34 cellular contexts compared by ENCODE assay signal in the genomic region with DNA sequence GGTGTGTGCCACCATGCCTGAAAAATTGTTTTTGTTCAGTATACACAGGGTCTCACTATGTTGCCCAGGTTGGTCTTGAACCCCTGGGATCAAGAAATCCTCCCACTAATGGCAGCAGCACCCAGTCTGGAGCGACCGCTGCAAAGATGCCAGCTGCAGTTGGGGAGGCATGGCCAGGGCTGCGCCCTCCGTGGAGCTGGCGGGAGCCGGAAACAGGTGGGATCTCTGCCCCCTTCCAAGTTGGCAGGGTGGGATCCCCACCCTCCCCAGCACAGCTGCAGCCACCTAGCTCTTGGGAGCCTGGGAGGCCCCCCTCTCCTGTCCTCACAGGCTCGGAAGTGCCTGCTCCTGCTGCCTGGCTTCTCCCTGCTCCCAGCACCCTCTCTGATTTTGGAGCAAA.
"Had no signal": no experiment of that assay in that cellular context is flagged by ENCODE, and none has a peak within 500 bp of the region (broad histone marks: within the 10 kb centered on the region; RNA-seq: fewer than 3 reads in every experiment).

No MANE protein-coding gene starts in this region.

- H3K9ac ChIP-seq: KMS-11 had no signal

- DNase-seq: Karpas-422, Kasumi-1, KG1, MG63, MM.1S, MV-4-11, NCI-H1048, NCI-H1092, NCI-H1092 treated with DMSO at 0.1 percent for 48 hours, NCI-H1105, NCI-H1105 treated with DMSO at 0.1 percent for 48 hours, NCI-H1417, NCI-H1417 treated with DMSO at 0.1 percent for 48 hours, NCI-H1436, NCI-H1436 treated with DMSO at 0.1 percent for 48 hours, NCI-H146, NCI-H1694, NCI-H1694 treated with DMSO at 0.1 percent for 48 hours, NCI-H187, NCI-H187 treated with DMSO at 0.1 percent for 48 hours, NCI-H1930, NCI-H2029, NCI-H2029 treated with DMSO at 0.1 percent for 48 hours, NCI-H2081, NCI-H2081 treated with DMSO at 0.1 percent for 48 hours, NCI-H2107, NCI-H2171, NCI-H2227 treated with DMSO at 0.1 percent for 48 hours, NCI-H226, NCI-H345, NCI-H446, NCI-H446 treated with DMSO at 0.1 percent for 48 hours, NCI-H510A had no signal

- H3K9me3 ChIP-seq: MG63 had no signal

- H3K4me3 ChIP-seq: MG63 had no signal

- H3K36me3 ChIP-seq: MG63 had no signal

- H3K27me3 ChIP-seq: MG63 had no signal

- H3K4me2 ChIP-seq: KMS-11 had no signal

- H3K27ac ChIP-seq: KMS-11 had no signal
